Comparison of ENCODE assay signal across 13 cellular contexts in genomic region chr7:127911968-127912511, GRCh38.
A peak's percentile ranks its signal among the peaks of the same experiment; 100 is the strongest.
DNase-seq lines count a peak whose midpoint lies in the region; ATAC-seq and TF ChIP-seq lines count a peak whose summit lies in the region.
"Had no signal": no experiment of that assay in that cellular context is flagged by ENCODE, and none has a peak within 500 bp of the region (broad histone marks: within the 10 kb centered on the region; RNA-seq: fewer than 3 reads in every experiment).

No MANE protein-coding gene starts in this region.

- no peak overlapping the region for H3K4me3 Mint-ChIP-seq in osteocyte (ENCODE audit: unreplicated experiment)

- peaks cover 22% of the 10 kb centered on the region for H3K4me1 Mint-ChIP-seq in osteocyte (ENCODE audit: unreplicated experiment)

- ATAC-seq in GM19438 (IDR thresholded peaks at IDR 0.05; ENCODE audit: low read depth, unreplicated experiment) (peak; percentile 78), HG02840 (IDR thresholded peaks at IDR 0.05; ENCODE audit: low FRiP score, unreplicated experiment) (peak; percentile 87), HG03469 (IDR thresholded peaks at IDR 0.05; ENCODE audit: unreplicated experiment) (peak; percentile 71)

- no peak overlapping the region for H3K27ac Mint-ChIP-seq in osteocyte (ENCODE audit: unreplicated experiment)

- peaks cover 7% of the 10 kb centered on the region for H3K36me3 Mint-ChIP-seq in osteocyte (ENCODE audit: unreplicated experiment)

- no peak for TF ChIP-seq CTCF in GM13976 (IDR thresholded peaks at IDR 0.05; ENCODE audit: borderline replicate concordance, control extremely low read depth, extremely low read depth, insufficient read depth, missing control alignments)
- TF ChIP-seq CTCF in osteocyte (IDR thresholded peaks at IDR 0.05): no peak

- H3K27me3 Mint-ChIP-seq in osteocyte (ENCODE audit: unreplicated experiment): no peaks in the 10 kb centered on the region

- H3K27ac ChIP-seq in caudate nucleus (ENCODE audit: low read depth, low read length): no peak overlapping the region

- in situ Hi-C loops in GM13976 (cut with MboI; ENCODE audit: low sequenced_read_pairs, unreplicated experiment) (no loop called here), ACHN (cut with HindIII; ENCODE audit: low pct_ligation_motif_present, low pct_unique_long_range_greater_than_20kb, low sequenced_read_pairs) (no loop called here)

- DNase-seq in GM13976 (ENCODE audit: low spot score) (peak; percentile 34), caudate nucleus (lab: John Stamatoyannopoulos, UW) (no peak), osteocyte (ENCODE audit: extremely low spot score, unreplicated experiment) (no peak), ACHN (no peak)
- DNase-seq in central memory CD4-positive, alpha-beta T cell: no peak
- DNase-seq: activated gamma-delta T cell treated with Interleukin-2 at 50 U/mL for 16 hours; kidney glomerular epithelial cell; Right ventricle myocardium superior; stimulated activated CD4-positive, alpha-beta T cell treated with anti-CD3 and anti-CD28 coated beads, Interleukin-2, amount 100 ng/mL, for 24 hours; substantia nigra had no signal

- H3K9me3 Mint-ChIP-seq in osteocyte (ENCODE audit: unreplicated experiment): no peaks in the 10 kb centered on the region
